10 cellular contexts compared by ENCODE assay signal in the genomic region with DNA sequence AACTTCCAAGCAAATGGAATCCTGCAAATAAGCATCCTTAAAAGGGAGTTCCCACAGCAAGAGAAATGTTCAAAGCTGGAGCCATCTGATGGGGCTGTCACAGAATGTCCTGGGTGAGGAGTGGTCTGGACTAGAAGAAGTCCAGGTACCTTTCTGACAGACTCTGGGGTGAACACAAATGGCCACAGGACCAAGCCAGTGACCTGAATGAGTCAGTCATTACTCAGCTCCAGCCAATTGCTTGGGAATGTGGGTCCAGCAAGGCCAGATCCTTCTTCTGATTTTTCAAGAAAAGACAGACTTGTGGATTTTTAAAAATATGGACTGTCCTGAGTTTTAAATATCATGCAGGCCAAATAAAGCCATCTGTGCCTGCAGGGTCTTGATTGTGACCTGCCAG. TPM values are rescaled to one million over a fixed set of nuclear protein-coding genes. Genes with fewer than 3 reads are reported as not detected.
DNase-seq lines count a peak whose midpoint lies in the region; ATAC-seq and TF ChIP-seq lines count a peak whose summit lies in the region.
"Had no signal": no experiment of that assay in that cellular context is flagged by ENCODE, and none has a peak within 500 bp of the region (broad histone marks: within the 10 kb centered on the region; RNA-seq: fewer than 3 reads in every experiment).

No MANE protein-coding gene starts in this region.

- peak overlapping the region; percentile 60 for H3K4me2 ChIP-seq in osteoblast (ENCODE audit: insufficient read depth, low read length)

- POLR2A ChIA-PET in CD8-positive, alpha-beta T cell (lab: Charles Lee), result interaction anchor here (0.7 to 1.7 kb wide), 2 partner anchors 8 to 28 kb away, joined by 3 to 10 read pairs; no protein-coding TSS in a partner anchor
- POLR2A ChIA-PET in Panc1 (lab: Charles Lee), result no interaction called here

- in situ Hi-C loops in Panc1 (cut with HindIII; ENCODE audit: low pct_unique_long_range_greater_than_20kb, low sequenced_read_pairs), result no loop called here

- H3K27ac Mint-ChIP-seq in CD8-positive, alpha-beta T cell, result peak overlapping the region; percentile 94
- H3K27ac Mint-ChIP-seq in effector memory CD8-positive, alpha-beta T cell, result peak overlapping the region; percentile 91 to 97

- peaks cover 33% of the 10 kb centered on the region for H3K79me2 ChIP-seq in osteoblast (ENCODE audit: insufficient read depth, low read length)

- H3K4me1 ChIP-seq in CD8-positive, alpha-beta T cell (ENCODE audit: insufficient read depth, low read length), result peaks cover 19% of the 10 kb centered on the region
- peaks cover 14% of the 10 kb centered on the region for H3K4me1 ChIP-seq in Panc1 (ENCODE audit: control insufficient read depth, insufficient read depth, low read length)
- H3K4me1 ChIP-seq in osteoblast (ENCODE audit: insufficient read depth, low read length), result peaks cover 31% of the 10 kb centered on the region

- no peaks in the 10 kb centered on the region for H3K36me3 ChIP-seq in CD8-positive, alpha-beta T cell (ENCODE audit: insufficient read depth, low read length)
- no peaks in the 10 kb centered on the region for H3K36me3 ChIP-seq in Panc1 (ENCODE audit: control insufficient read depth, insufficient read depth, low read length)
- H3K36me3 ChIP-seq in osteoblast (ENCODE audit: insufficient read depth, low read length), result peaks cover 14% of the 10 kb centered on the region

- H3K27me3 ChIP-seq in CD8-positive, alpha-beta T cell (ENCODE audit: insufficient read depth, low read length), result no peaks in the 10 kb centered on the region
- H3K27me3 ChIP-seq in Panc1 (ENCODE audit: control insufficient read depth, insufficient read depth, low read length) (no peaks in the 10 kb centered on the region), osteoblast (ENCODE audit: insufficient read depth, low read length) (no peaks in the 10 kb centered on the region)

- peak overlapping the region; percentile 76 for H2AFZ ChIP-seq in osteoblast (ENCODE audit: low read length)

- no peak overlapping the region for H3K27ac ChIP-seq in CD8-positive, alpha-beta T cell (ENCODE audit: low read depth, low read length)
- H3K27ac ChIP-seq in Panc1 (ENCODE audit: low read length) (peak overlapping the region; percentile 44; the same call in 1 of the 2 replicates), osteoblast (ENCODE audit: low read depth, low read length) (peak overlapping the region; percentile 89)

- no peak for DNase-seq in CD8-positive, alpha-beta T cell
- DNase-seq in Panc1 (ENCODE audit: low read depth, low spot score) (peak; percentile 77), osteoblast (ENCODE audit: insufficient read length, low spot score, missing footprints) (no peak), NCI-H2107 (lab: John Stamatoyannopoulos, UW) (no peak), DMS53 (lab: John Stamatoyannopoulos, UW) (no peak), NCI-H2081 (lab: John Stamatoyannopoulos, UW) (no peak), NCI-H524 (lab: John Stamatoyannopoulos, UW) (no peak)
- DNase-seq in effector memory CD8-positive, alpha-beta T cell, result no peak
- DNase-seq: activated T-cell treated with anti-CD3 and anti-CD28 coated beads, Interleukin-2, amount 50 U/mL, for 1 hour; DND-41 had no signal

- H3K27me3 Mint-ChIP-seq in CD8-positive, alpha-beta T cell (ENCODE audit: low read depth), result no peaks in the 10 kb centered on the region
- no peaks in the 10 kb centered on the region for H3K27me3 Mint-ChIP-seq in effector memory CD8-positive, alpha-beta T cell

- H3K4me1 Mint-ChIP-seq in CD8-positive, alpha-beta T cell (ENCODE audit: low read depth), result peaks cover 43% of the 10 kb centered on the region
- peaks cover 37 to 61% of the 10 kb centered on the region in 2 donors for H3K4me1 Mint-ChIP-seq in effector memory CD8-positive, alpha-beta T cell (ENCODE audit: low read depth in 2 of 2)

- no peaks in the 10 kb centered on the region for H4K20me1 ChIP-seq in osteoblast (ENCODE audit: insufficient read depth, low read length)

- no peak for TF ChIP-seq CTCF in CD8-positive, alpha-beta T cell (IDR thresholded peaks at IDR 0.05)
- TF ChIP-seq CTCF in Panc1 (IDR thresholded peaks at IDR 0.05), result no peak
- TF ChIP-seq CTCF in osteoblast (IDR thresholded peaks at IDR 0.05; ENCODE audit: extremely low read depth, low read depth, low read length), result no peak

- no peak for ATAC-seq in CD8-positive, alpha-beta T cell
- peak; percentile 89 for ATAC-seq in Panc1
- ATAC-seq in effector memory CD8-positive, alpha-beta T cell (replicated peaks), result no peak

- no peak overlapping the region for H3K4me3 Mint-ChIP-seq in CD8-positive, alpha-beta T cell
- no peak overlapping the region for H3K4me3 Mint-ChIP-seq in effector memory CD8-positive, alpha-beta T cell

- CTCF ChIA-PET in CD8-positive, alpha-beta T cell (lab: Charles Lee), result interaction anchor here (1.1 kb wide), 1 partner anchor 23 kb away, joined by 3 read pairs; no protein-coding TSS in a partner anchor
- CTCF ChIA-PET in Panc1 (lab: Charles Lee), result no interaction called here

- no peak overlapping the region for H3K4me3 ChIP-seq in CD8-positive, alpha-beta T cell (ENCODE audit: low read depth, low read length)
- no peak overlapping the region for H3K4me3 ChIP-seq in Panc1 (ENCODE audit: low read depth in 2 of 2, low read length in 2 of 2)
- no peak overlapping the region for H3K4me3 ChIP-seq in osteoblast (ENCODE audit: insufficient read depth, low read length)

- peaks cover 5% of the 10 kb centered on the region for H3K36me3 Mint-ChIP-seq in CD8-positive, alpha-beta T cell
- H3K36me3 Mint-ChIP-seq in effector memory CD8-positive, alpha-beta T cell (ENCODE audit: insufficient read depth), result peaks cover 26% of the 10 kb centered on the region

- no peaks in the 10 kb centered on the region for H3K9me3 Mint-ChIP-seq in CD8-positive, alpha-beta T cell
- no peaks in the 10 kb centered on the region for H3K9me3 Mint-ChIP-seq in effector memory CD8-positive, alpha-beta T cell

- no peaks in the 10 kb centered on the region for H3K9me3 ChIP-seq in CD8-positive, alpha-beta T cell (ENCODE audit: low read length)
- H3K9me3 ChIP-seq in Panc1 (ENCODE audit: control insufficient read depth, insufficient read depth, low read depth, low read length), result no peaks in the 10 kb centered on the region
- no peaks in the 10 kb centered on the region for H3K9me3 ChIP-seq in osteoblast (ENCODE audit: low read depth, low read length)

- BruUV-seq in Panc1 (replicated peaks; lab: Mats Ljungman, UMichigan), result no TSS peak

- intact Hi-C loops in CD8-positive, alpha-beta T cell (cut with DNase I, micrococcal nuclease), result loop anchor here (2.0 kb wide), 1 partner anchor 22 kb away; no protein-coding TSS in a partner anchor
- intact Hi-C loops in Panc1 (cut with micrococcal nuclease; ENCODE audit: unreplicated experiment), result no loop called here

RNA-seq across cellular contexts. Expression of a gene that starts 30.1 kb away (rescaled TPM):
- total RNA-seq in CD8-positive, alpha-beta T cell, result 10 to 100 TPM; 27.1 to 29.0 TPM
- total RNA-seq in Panc1 (2021; ENCODE audit: unreplicated experiment) (50.5 TPM), osteoblast (62.2 and 84.0 TPM in 2 replicates)
- polyA plus RNA-seq in Panc1 (2012; ENCODE audit: insufficient read length), result 44.0 TPM
